Comparison of ENCODE assay signal across 1 cellular context in the genomic region with DNA sequence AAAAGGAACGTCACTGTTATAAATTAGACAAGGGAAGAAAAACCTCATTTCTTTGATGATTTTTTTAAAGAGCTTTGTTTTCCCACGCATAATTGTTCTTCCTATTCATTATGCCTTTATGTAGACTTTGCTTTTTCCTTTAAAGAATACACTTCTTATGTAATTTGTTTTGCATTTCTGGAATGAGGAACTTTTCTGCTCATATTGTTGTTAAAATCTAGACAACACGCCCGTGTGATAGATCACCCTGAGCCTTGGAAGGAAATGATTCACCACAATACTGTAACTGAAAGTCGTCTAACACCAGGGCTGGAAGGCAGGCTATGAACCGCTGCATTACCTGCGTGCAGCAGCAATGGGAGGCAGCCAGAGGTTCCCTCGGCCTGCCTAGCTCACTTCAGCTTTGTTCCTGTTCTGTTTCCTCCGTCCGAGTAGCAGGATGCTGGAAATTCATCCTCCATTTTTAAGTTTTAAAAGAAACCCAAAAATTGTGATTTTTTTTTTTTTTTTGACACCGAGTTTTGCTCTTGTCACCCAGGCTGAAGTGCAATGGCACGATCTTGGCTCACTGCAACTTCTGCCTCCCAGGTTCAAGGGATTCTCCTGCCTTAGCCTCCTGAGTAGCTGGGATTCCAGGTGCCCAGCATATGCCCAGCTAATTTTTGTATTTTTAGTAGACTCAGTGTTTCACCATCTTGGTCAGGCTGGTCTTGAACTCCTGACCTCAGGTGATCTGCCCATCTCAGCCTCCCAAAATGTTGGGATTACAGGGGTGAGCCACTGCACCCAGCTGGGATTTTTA.
TF ChIP-seq lines count a peak whose summit lies in the region.

No MANE protein-coding gene starts in this region.

TF ChIP-seq in K562, 482 proteins besides CTCF, POLR2A, EP300 and RAD21 (continued from another document):
- TF ChIP-seq DPF2 (IDR thresholded peaks at IDR 0.05): peak; percentile 60
- peak; percentile 37; the same call in 1 of the 2 replicates for TF ChIP-seq RBFOX2 (IDR thresholded peaks at IDR 0.05; ENCODE audit: low read depth, low read length)
- 0 out of 4 replicates have a peak, but pooled peaks of 1 of the 2 experiments have one; percentile 17 for TF ChIP-seq BCLAF1 (IDR thresholded peaks at IDR 0.05; ENCODE audit: borderline replicate concordance in 1 of 2, control insufficient read depth in 1 of 2, low read depth in 2 of 2, low read length in 1 of 2)
- TF ChIP-seq, protein P1, sequence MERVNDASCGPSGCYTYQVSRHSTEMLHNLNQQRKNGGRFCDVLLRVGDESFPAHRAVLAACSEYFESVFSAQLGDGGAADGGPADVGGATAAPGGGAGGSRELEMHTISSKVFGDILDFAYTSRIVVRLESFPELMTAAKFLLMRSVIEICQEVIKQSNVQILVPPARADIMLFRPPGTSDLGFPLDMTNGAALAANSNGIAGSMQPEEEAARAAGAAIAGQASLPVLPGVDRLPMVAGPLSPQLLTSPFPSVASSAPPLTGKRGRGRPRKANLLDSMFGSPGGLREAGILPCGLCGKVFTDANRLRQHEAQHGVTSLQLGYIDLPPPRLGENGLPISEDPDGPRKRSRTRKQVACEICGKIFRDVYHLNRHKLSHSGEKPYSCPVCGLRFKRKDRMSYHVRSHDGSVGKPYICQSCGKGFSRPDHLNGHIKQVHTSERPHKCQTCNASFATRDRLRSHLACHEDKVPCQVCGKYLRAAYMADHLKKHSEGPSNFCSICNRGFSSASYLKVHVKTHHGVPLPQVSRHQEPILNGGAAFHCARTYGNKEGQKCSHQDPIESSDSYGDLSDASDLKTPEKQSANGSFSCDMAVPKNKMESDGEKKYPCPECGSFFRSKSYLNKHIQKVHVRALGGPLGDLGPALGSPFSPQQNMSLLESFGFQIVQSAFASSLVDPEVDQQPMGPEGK (CRISPR knock-in tag; IDR thresholded peaks at IDR 0.05; ENCODE audit: borderline replicate concordance): no peak
- no peak for TF ChIP-seq ZNF347 (CRISPR knock-in tag; IDR thresholded peaks at IDR 0.05; ENCODE audit: low read depth)
- TF ChIP-seq ELF2 (CRISPR knock-in tag; IDR thresholded peaks at IDR 0.05): no peak
- TF ChIP-seq NR2C1 (IDR thresholded peaks at IDR 0.05): no peak
- TF ChIP-seq NR2C1 (tag; IDR thresholded peaks at IDR 0.05): no peak
- peak; percentile 79; the same call in 1 of the 2 replicates for TF ChIP-seq POLR2H (tag; IDR thresholded peaks at IDR 0.05; ENCODE audit: low read depth)
- no peak for TF ChIP-seq SNRNP70 (optimal IDR thresholded peaks at IDR 0.05; ENCODE audit: low read depth, low read length)
- TF ChIP-seq, protein P2, sequence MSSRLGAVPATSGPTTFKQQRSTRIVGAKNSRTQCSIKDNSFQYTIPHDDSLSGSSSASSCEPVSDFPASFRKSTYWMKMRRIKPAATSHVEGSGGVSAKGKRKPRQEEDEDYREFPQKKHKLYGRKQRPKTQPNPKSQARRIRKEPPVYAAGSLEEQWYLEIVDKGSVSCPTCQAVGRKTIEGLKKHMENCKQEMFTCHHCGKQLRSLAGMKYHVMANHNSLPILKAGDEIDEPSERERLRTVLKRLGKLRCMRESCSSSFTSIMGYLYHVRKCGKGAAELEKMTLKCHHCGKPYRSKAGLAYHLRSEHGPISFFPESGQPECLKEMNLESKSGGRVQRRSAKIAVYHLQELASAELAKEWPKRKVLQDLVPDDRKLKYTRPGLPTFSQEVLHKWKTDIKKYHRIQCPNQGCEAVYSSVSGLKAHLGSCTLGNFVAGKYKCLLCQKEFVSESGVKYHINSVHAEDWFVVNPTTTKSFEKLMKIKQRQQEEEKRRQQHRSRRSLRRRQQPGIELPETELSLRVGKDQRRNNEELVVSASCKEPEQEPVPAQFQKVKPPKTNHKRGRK (tag; IDR thresholded peaks at IDR 0.05): peak; percentile 48; the same call in 1 of the 2 replicates
- TF ChIP-seq MECOM (CRISPR knock-in tag; IDR thresholded peaks at IDR 0.05): peak; percentile 63; the same call in 1 of the 2 replicates
- no peak for TF ChIP-seq ATF1 (CRISPR knock-in tag; IDR thresholded peaks at IDR 0.05)
- peak; percentile 45; the same call in 1 of the 2 replicates for TF ChIP-seq ATF1 (tag; IDR thresholded peaks at IDR 0.05)
- no peak for TF ChIP-seq CEBPG (CRISPR knock-in tag; IDR thresholded peaks at IDR 0.05)
- 0 out of 4 replicates have a peak, but pooled peaks of 1 of the 2 experiments have one; percentile 1 for TF ChIP-seq CEBPG (tag; conservative IDR thresholded peaks at IDR 0.05 in 1 of 2, IDR thresholded peaks at IDR 0.05 in 1 of 2)
- no peak for TF ChIP-seq KLF13 (tag; IDR thresholded peaks at IDR 0.05; ENCODE audit: borderline replicate concordance, low read depth)
- TF ChIP-seq ASH1L (IDR thresholded peaks at IDR 0.05; ENCODE audit: borderline replicate concordance, low read depth, partially characterized antibody): no peak
- 0 out of 4 replicates have a peak, but pooled peaks have one; percentile 32 to 49 for TF ChIP-seq UBTF (IDR thresholded peaks at IDR 0.05; ENCODE audit: borderline replicate concordance in 1 of 2, low read depth in 2 of 2, low read length in 2 of 2)
- peak; percentile 57 for TF ChIP-seq PKNOX1 (IDR thresholded peaks at IDR 0.05)
- TF ChIP-seq EWSR1 (IDR thresholded peaks at IDR 0.05; ENCODE audit: borderline replicate concordance, low read depth, partially characterized antibody): peak; percentile 17
- TF ChIP-seq ZNF583 (CRISPR knock-in tag; IDR thresholded peaks at IDR 0.05): no peak
- TF ChIP-seq CXXC5 (CRISPR knock-in tag; IDR thresholded peaks at IDR 0.05): peak; percentile 15; the same call in 1 of the 2 replicates
- TF ChIP-seq ETV1 (tag; conservative IDR thresholded peaks at IDR 0.05; ENCODE audit: low read depth): peak; percentile 60
- TF ChIP-seq ZNF395 (CRISPR knock-in tag; IDR thresholded peaks at IDR 0.05): 0 out of 2 replicates have a peak, but pooled peaks have one; percentile 71
- TF ChIP-seq ATF4 (CRISPR knock-in tag; IDR thresholded peaks at IDR 0.05): 0 out of 2 replicates have a peak, but pooled peaks have one; percentile 5
- peak; percentile 36; the same call in 1 of the 2 replicates for TF ChIP-seq ATF3 (IDR thresholded peaks at IDR 0.05)
- no peak for TF ChIP-seq ATF3 (CRISPR knock-in tag; conservative IDR thresholded peaks at IDR 0.05)
- peak; percentile 47; the same call in 1 of the 2 replicates for TF ChIP-seq DMBX1 (CRISPR knock-in tag; IDR thresholded peaks at IDR 0.05; ENCODE audit: borderline replicate concordance)
- TF ChIP-seq ELF4 (CRISPR knock-in tag; IDR thresholded peaks at IDR 0.05): no peak
- TF ChIP-seq KDM5B (IDR thresholded peaks at IDR 0.05; ENCODE audit: insufficient replicate concordance, low read depth, low read length): peak; percentile 56
- TF ChIP-seq TEAD4 (IDR thresholded peaks at IDR 0.05; ENCODE audit: low read length): peak; percentile 26; the same call in 1 of the 2 replicates
- no peak for TF ChIP-seq TEAD4 (CRISPR knock-in tag; IDR thresholded peaks at IDR 0.05; ENCODE audit: borderline replicate concordance)
- TF ChIP-seq MEIS2 (IDR thresholded peaks at IDR 0.05; ENCODE audit: partially characterized antibody): peak; percentile 90
